34 cellular contexts compared by ENCODE assay signal in the genomic region with DNA sequence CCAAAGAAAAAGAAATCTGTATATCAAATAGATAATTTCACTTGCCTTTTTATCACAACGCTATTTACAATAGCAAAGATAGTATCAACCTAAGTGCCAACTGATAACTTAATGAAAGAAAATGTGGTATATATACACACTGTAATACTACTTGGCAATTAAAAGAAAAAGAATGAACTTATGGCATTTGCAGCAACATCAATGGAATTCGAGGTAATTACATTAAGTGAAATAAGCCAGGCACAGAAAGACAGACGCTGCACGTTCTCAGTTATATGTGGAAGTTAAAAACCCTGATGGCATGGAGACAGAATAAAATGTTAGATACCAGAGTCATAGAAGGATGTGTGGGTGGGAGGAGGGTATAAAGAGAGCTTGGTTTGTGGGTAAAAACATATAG.
DNase-seq lines count a peak whose midpoint lies in the region; ATAC-seq and TF ChIP-seq lines count a peak whose summit lies in the region.
"Had no signal": no experiment of that assay in that cellular context is flagged by ENCODE, and none has a peak within 500 bp of the region (broad histone marks: within the 10 kb centered on the region; RNA-seq: fewer than 3 reads in every experiment).

No MANE protein-coding gene starts in this region.

- H4K20me1 ChIP-seq in SK-N-SH (ENCODE audit: insufficient read depth) = no peaks in the 10 kb centered on the region
- H4K20me1 ChIP-seq: BLaER1; BLaER1 treated with 17β-estradiol and CSF1 and Interleukin-3, amounts not matched to agents 10 nM and 100 nM had no signal

- peak; percentile 56 for DNase-seq in SK-N-DZ (ENCODE audit: low spot score)
- DNase-seq in SK-N-SH = peak; percentile 8
- no peak for DNase-seq in mesothelial cell of epicardium (ENCODE audit: low spot score in 2 of 2, unreplicated experiment in 2 of 2)
- no peak for DNase-seq in CD8-positive, alpha-beta T cell
- DNase-seq in GF-D8 (lab: John Stamatoyannopoulos, UW) = no peak
- no peak for DNase-seq in HuH-7.5 (ENCODE audit: low spot score)
- no peak for DNase-seq in T-helper 2 cell treated with Interferon-gamma antibody and Interleukin-4, amounts not matched to agents 5 μg/mL and 100 μg/mL, for 36 hours (ENCODE audit: low spot score)
- DNase-seq: 8988T; ACHN; AML-193; BE2C; C1 segment of cervical spinal cord; Caco-2; Calu3; CD4-positive, alpha-beta memory T cell; CD4-positive, alpha-beta T cell; CD4-positive, CD25-positive, alpha-beta regulatory T cell; CD8-positive, alpha-beta memory T cell; COR-L47; DMS 273 treated with DMSO at 0.1 percent for 48 hours; DMS153; DMS53; DMS79; DMS79 treated with DMSO at 0.1 percent for 48 hours; DND-41; EL had no signal

- H3K27ac Mint-ChIP-seq in mesothelial cell of epicardium = peak overlapping the region; percentile 47
- no peak overlapping the region for H3K27ac Mint-ChIP-seq in CD8-positive, alpha-beta T cell
- no peak overlapping the region for H3K27ac Mint-ChIP-seq in T-helper 2 cell treated with Interferon-gamma antibody and Interleukin-4, amounts not matched to agents 5 μg/mL and 100 μg/mL, for 36 hours
- H3K27ac Mint-ChIP-seq: B cell; CD14-positive monocyte; CD4-positive, alpha-beta memory T cell; CD4-positive, alpha-beta T cell; CD4-positive, CD25-positive, alpha-beta regulatory T cell; CD8-positive, alpha-beta memory T cell had no signal

- TF ChIP-seq RAD21 in SK-N-SH (IDR thresholded peaks at IDR 0.05; ENCODE audit: low read length) = no peak

- no peak for TF ChIP-seq EP300 in SK-N-SH (IDR thresholded peaks at IDR 0.05; ENCODE audit: borderline replicate concordance in 1 of 2, low read depth in 1 of 2, low read length in 1 of 2)

- CTCF ChIA-PET in SK-N-SH (lab: Yijun Ruan, JAX) = no interaction called here
- CTCF ChIA-PET in CD8-positive, alpha-beta T cell (lab: Charles Lee) = no interaction called here

- no peaks in the 10 kb centered on the region for H3K9me2 ChIP-seq in SK-N-SH

- H3K36me3 ChIP-seq in SK-N-SH (replicated peaks in 1 of 2; ENCODE audit: control insufficient read depth in 1 of 2, insufficient read depth in 2 of 2, low read length in 1 of 2) = no peaks in the 10 kb centered on the region
- H3K36me3 ChIP-seq in CD8-positive, alpha-beta T cell (ENCODE audit: insufficient read depth, low read length) = no peaks in the 10 kb centered on the region
- H3K36me3 ChIP-seq: BE2C; BLaER1; BLaER1 treated with 17β-estradiol and CSF1 and Interleukin-3, amounts not matched to agents 10 nM and 100 nM had no signal

- H2AFZ ChIP-seq in SK-N-SH (ENCODE audit: low read depth) = no peak overlapping the region

- 7% methylated on average over 4 of the region's 4 CpGs for WGBS in SK-N-SH (ENCODE audit: low lambda C conversion rate)

- no peak overlapping the region for H3K27ac ChIP-seq in SK-N-SH (ENCODE audit: low read depth in 2 of 2, low read length in 1 of 2)
- H3K27ac ChIP-seq in CD8-positive, alpha-beta T cell (ENCODE audit: low read depth, low read length) = no peak overlapping the region
- H3K27ac ChIP-seq: 22Rv1; A549; BLaER1; BLaER1 treated with 17β-estradiol and CSF1 and Interleukin-3, amounts not matched to agents 10 nM and 100 nM; C4-2B had no signal

- H3K27me3 ChIP-seq in SK-N-SH (ENCODE audit: insufficient read depth) = no peaks in the 10 kb centered on the region
- no peaks in the 10 kb centered on the region for H3K27me3 ChIP-seq in CD8-positive, alpha-beta T cell (ENCODE audit: insufficient read depth, low read length)
- H3K27me3 ChIP-seq: BE2C; BLaER1; BLaER1 treated with 17β-estradiol and CSF1 and Interleukin-3, amounts not matched to agents 10 nM and 100 nM had no signal

- no peak overlapping the region for H3K4me3 ChIP-seq in SK-N-SH (ENCODE audit: low read depth in 2 of 2, low read length in 1 of 2)
- no peak overlapping the region for H3K4me3 ChIP-seq in CD8-positive, alpha-beta T cell (ENCODE audit: low read depth, low read length)
- H3K4me3 ChIP-seq: A549; BLaER1; BLaER1 treated with 17β-estradiol and CSF1 and Interleukin-3, amounts not matched to agents 10 nM and 100 nM had no signal

- no peaks in the 10 kb centered on the region; the same call in 1 of the 2 replicates for H3K9me3 ChIP-seq in SK-N-SH
- no peaks in the 10 kb centered on the region for H3K9me3 ChIP-seq in CD8-positive, alpha-beta T cell (ENCODE audit: low read length)
- H3K9me3 ChIP-seq: A549; BE2C; BLaER1; BLaER1 treated with 17β-estradiol and CSF1 and Interleukin-3, amounts not matched to agents 10 nM and 100 nM; Caco-2 had no signal

- peaks cover 10% of the 10 kb centered on the region for H3K4me1 Mint-ChIP-seq in mesothelial cell of epicardium
- H3K4me1 Mint-ChIP-seq in CD8-positive, alpha-beta T cell (ENCODE audit: low read depth) = no peaks in the 10 kb centered on the region
- no peaks in the 10 kb centered on the region for H3K4me1 Mint-ChIP-seq in T-helper 2 cell treated with Interferon-gamma antibody and Interleukin-4, amounts not matched to agents 5 μg/mL and 100 μg/mL, for 36 hours (ENCODE audit: low read depth)
- H3K4me1 Mint-ChIP-seq: B cell; CD14-positive monocyte; CD4-positive, alpha-beta memory T cell; CD4-positive, CD25-positive, alpha-beta regulatory T cell; CD8-positive, alpha-beta memory T cell had no signal

- TF ChIP-seq CTCF in SK-N-SH (IDR thresholded peaks at IDR 0.05) = no peak
- no peak for TF ChIP-seq CTCF in mesothelial cell of epicardium (IDR thresholded peaks at IDR 0.05; ENCODE audit: unreplicated experiment)
- TF ChIP-seq CTCF in CD8-positive, alpha-beta T cell (IDR thresholded peaks at IDR 0.05) = no peak

- H3F3A ChIP-seq in SK-N-SH (replicated peaks; ENCODE audit: insufficient read depth) = no peaks in the 10 kb centered on the region

- H3K79me2 ChIP-seq in SK-N-SH (ENCODE audit: insufficient read depth) = no peaks in the 10 kb centered on the region

- H3K9me3 Mint-ChIP-seq in mesothelial cell of epicardium = peaks cover 13% of the 10 kb centered on the region
- H3K9me3 Mint-ChIP-seq in CD8-positive, alpha-beta T cell = peaks cover 18% of the 10 kb centered on the region
- peaks cover 26% of the 10 kb centered on the region for H3K9me3 Mint-ChIP-seq in T-helper 2 cell treated with Interferon-gamma antibody and Interleukin-4, amounts not matched to agents 5 μg/mL and 100 μg/mL, for 36 hours

- no peak overlapping the region for H3K9ac ChIP-seq in SK-N-SH
- H3K9ac ChIP-seq: BLaER1; BLaER1 treated with 17β-estradiol and CSF1 and Interleukin-3, amounts not matched to agents 10 nM and 100 nM had no signal

- H3K27me3 Mint-ChIP-seq in mesothelial cell of epicardium (ENCODE audit: low read depth) = no peaks in the 10 kb centered on the region
- H3K27me3 Mint-ChIP-seq in CD8-positive, alpha-beta T cell (ENCODE audit: low read depth) = no peaks in the 10 kb centered on the region
- H3K27me3 Mint-ChIP-seq in T-helper 2 cell treated with Interferon-gamma antibody and Interleukin-4, amounts not matched to agents 5 μg/mL and 100 μg/mL, for 36 hours (ENCODE audit: low read depth) = no peaks in the 10 kb centered on the region
- H3K27me3 Mint-ChIP-seq: B cell; CD4-positive, alpha-beta memory T cell; CD4-positive, alpha-beta T cell; CD4-positive, CD25-positive, alpha-beta regulatory T cell; CD8-positive, alpha-beta memory T cell had no signal

- no peaks in the 10 kb centered on the region for H3K36me3 Mint-ChIP-seq in mesothelial cell of epicardium
- no peaks in the 10 kb centered on the region for H3K36me3 Mint-ChIP-seq in CD8-positive, alpha-beta T cell
- no peaks in the 10 kb centered on the region for H3K36me3 Mint-ChIP-seq in T-helper 2 cell treated with Interferon-gamma antibody and Interleukin-4, amounts not matched to agents 5 μg/mL and 100 μg/mL, for 36 hours (ENCODE audit: low read depth)
- H3K36me3 Mint-ChIP-seq: CD14-positive monocyte; CD4-positive, alpha-beta memory T cell; CD4-positive, CD25-positive, alpha-beta regulatory T cell; CD8-positive, alpha-beta memory T cell had no signal

- no peak overlapping the region for H3K4me2 ChIP-seq in SK-N-SH
- H3K4me2 ChIP-seq: A549; BLaER1; BLaER1 treated with 17β-estradiol and CSF1 and Interleukin-3, amounts not matched to agents 10 nM and 100 nM had no signal

- intact Hi-C loops in CD8-positive, alpha-beta T cell (cut with DNase I, micrococcal nuclease) = no loop called here

- ATAC-seq in SK-N-SH treated with all-trans-retinoic acid at 6 μM for 48 hours = peak; percentile 49
- no peak for ATAC-seq in CD8-positive, alpha-beta T cell
- ATAC-seq: A549 had no signal

- no peaks in the 10 kb centered on the region; a peak in 1 of 4 replicates for H3K4me1 ChIP-seq in SK-N-SH (ENCODE audit: control insufficient read depth in 1 of 2, insufficient read depth in 2 of 2, low read depth in 1 of 2, low read length in 1 of 2)
- no peaks in the 10 kb centered on the region for H3K4me1 ChIP-seq in CD8-positive, alpha-beta T cell (ENCODE audit: insufficient read depth, low read length)
- H3K4me1 ChIP-seq: A549, BE2C, BLaER1, Caco-2 had no signal

- no peak overlapping the region for H3K4me3 Mint-ChIP-seq in mesothelial cell of epicardium
- no peak overlapping the region for H3K4me3 Mint-ChIP-seq in CD8-positive, alpha-beta T cell
- no peak overlapping the region for H3K4me3 Mint-ChIP-seq in T-helper 2 cell treated with Interferon-gamma antibody and Interleukin-4, amounts not matched to agents 5 μg/mL and 100 μg/mL, for 36 hours
- H3K4me3 Mint-ChIP-seq: B cell; CD14-positive monocyte; CD4-positive, alpha-beta memory T cell; CD4-positive, alpha-beta T cell; CD4-positive, CD25-positive, alpha-beta regulatory T cell; CD8-positive, alpha-beta memory T cell had no signal

- POLR2A ChIA-PET in SK-N-SH (lab: Yijun Ruan, JAX) = no interaction called here
- POLR2A ChIA-PET in CD8-positive, alpha-beta T cell (lab: Charles Lee) = no interaction called here

TF ChIP-seq in SK-N-SH treated with all-trans-retinoic acid at 6 μM for 48 hours, 23 proteins besides CTCF, POLR2A, EP300 and RAD21 (continues in another document):
- TF ChIP-seq SNAI2 (CRISPR knock-in tag; IDR thresholded peaks at IDR 0.05) (0 out of 2 replicates have a peak, but pooled peaks have one; percentile 9), ISL1 (CRISPR knock-in tag; IDR thresholded peaks at IDR 0.05) (peak; percentile 92), BACH2 (CRISPR knock-in tag; IDR thresholded peaks at IDR 0.05; ENCODE audit: borderline replicate concordance) (no peak), ZFP30 (CRISPR knock-in tag; IDR thresholded peaks at IDR 0.05) (no peak), TCF4 (CRISPR knock-in tag; IDR thresholded peaks at IDR 0.05; ENCODE audit: borderline replicate concordance) (peak; percentile 86), ARNTL (CRISPR knock-in tag; IDR thresholded peaks at IDR 0.05; ENCODE audit: borderline replicate concordance, low read depth) (0 out of 2 replicates have a peak, but pooled peaks have one; percentile 5), ZNF8 (CRISPR knock-in tag; IDR thresholded peaks at IDR 0.05) (no peak)

Comparison
In these comparisons a context has a peak if more than half of its experiments do, and no peak if none do; other contexts are left out.
1. DNase-seq: peak in SK-N-DZ (single experiment) and SK-N-SH (single experiment); none in mesothelial cell of epicardium (0 of 2), CD8-positive, alpha-beta T cell (0 of 7), GF-D8 (single experiment), HuH-7.5 (single experiment) and T-helper 2 cell treated with Interferon-gamma antibody and Interleukin-4, amounts not matched to agents 5 μg/mL and 100 μg/mL, for 36 hours (single experiment).